ENCODE assay signal across 14 cellular contexts in the genomic region with DNA sequence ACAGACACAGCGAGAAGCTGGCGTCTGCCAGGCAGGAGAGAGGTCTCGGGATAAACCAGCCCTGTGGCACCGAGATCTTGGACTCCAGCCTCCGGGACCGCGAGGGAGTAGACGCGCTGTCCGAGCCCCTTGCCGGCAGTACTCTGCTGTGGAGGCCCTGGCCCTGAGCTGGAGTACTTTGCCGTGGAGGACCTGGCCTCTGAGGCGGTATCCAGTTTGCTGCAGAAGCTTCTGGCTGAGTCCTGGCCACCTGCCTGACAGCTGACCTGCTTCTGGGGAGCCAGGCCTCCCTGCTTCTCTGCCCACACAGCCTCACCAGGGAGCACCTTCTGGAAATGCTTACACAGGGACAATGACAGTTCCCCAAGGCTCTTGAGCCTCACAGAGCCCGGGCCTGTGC.
"Had no signal": no experiment of that assay in that cellular context is flagged by ENCODE, and none has a peak within 500 bp of the region (broad histone marks: within the 10 kb centered on the region; RNA-seq: fewer than 3 reads in every experiment).

No MANE protein-coding gene starts in this region.

- H3K27ac ChIP-seq: right lobe of liver had no signal

- H3K27me3 ChIP-seq: right lobe of liver had no signal

- H3K4me1 Mint-ChIP-seq: activated naive CD8-positive, alpha-beta T cell treated with anti-CD3 and anti-CD28 coated beads for 36 hours had no signal

- H3K27ac Mint-ChIP-seq: activated CD8-positive, alpha-beta memory T cell treated with anti-CD3 and anti-CD28 coated beads, Interleukin-2, amount 10 ng/mL, durations not matched to agents 7 days and 5 days; activated naive CD8-positive, alpha-beta T cell treated with anti-CD3 and anti-CD28 coated beads for 36 hours; natural killer cell treated with Interleukin-12 subunit alpha and Interleukin-12 subunit beta and Interleukin-15 and Interleukin-18, amount 100 ng/mL, for 72 hours; stimulated activated naive CD8-positive, alpha-beta T cell treated with anti-CD3 and anti-CD28 coated beads, Interleukin-15, Interleukin-2, amounts not matched to agents 100 ng/mL and 50 ng/mL, for 24 hours had no signal

- H3K36me3 Mint-ChIP-seq: activated CD8-positive, alpha-beta memory T cell treated with anti-CD3 and anti-CD28 coated beads, Interleukin-2, amount 10 ng/mL, durations not matched to agents 7 days and 5 days; activated naive CD8-positive, alpha-beta T cell treated with anti-CD3 and anti-CD28 coated beads for 36 hours; natural killer cell treated with Interleukin-12 subunit alpha and Interleukin-12 subunit beta and Interleukin-15 and Interleukin-18, amount 100 ng/mL, for 72 hours had no signal

- H3K9me3 Mint-ChIP-seq: activated naive CD8-positive, alpha-beta T cell treated with anti-CD3 and anti-CD28 coated beads for 36 hours; activated T-cell treated with anti-CD3 and anti-CD28 coated beads, Interleukin-2, amount 50 U/mL, for 4 hours; natural killer cell treated with Interleukin-12 subunit alpha and Interleukin-12 subunit beta and Interleukin-15 and Interleukin-18, amount 100 ng/mL, for 72 hours; stimulated activated naive CD8-positive, alpha-beta T cell treated with anti-CD3 and anti-CD28 coated beads, Interleukin-15, Interleukin-2, amounts not matched to agents 100 ng/mL and 50 ng/mL, for 24 hours had no signal

- DNase-seq: activated CD4-positive, alpha-beta T cell treated with anti-CD3 and anti-CD28 coated beads for 1 hour; activated CD4-positive, alpha-beta T cell treated with anti-CD3 and anti-CD28 coated beads, Interleukin-2, amount 50 U/mL, for 48 hours; activated CD8-positive, alpha-beta memory T cell treated with anti-CD3 and anti-CD28 coated beads, Interleukin-2, amount 10 ng/mL, durations not matched to agents 7 days and 5 days; activated gamma-delta T cell treated with Interleukin-2 at 50 U/mL for 16 hours; activated naive CD8-positive, alpha-beta T cell treated with anti-CD3 and anti-CD28 coated beads for 36 hours; activated T-cell treated with anti-CD3 and anti-CD28 coated beads, Interleukin-2, amount 50 U/mL, for 4 hours; hypothalamus; nucleus accumbens; right lobe of liver; stimulated activated CD4-positive, alpha-beta T cell treated with anti-CD3 and anti-CD28 coated beads, Interleukin-2, amount 100 ng/mL, for 48 hours; stimulated activated CD8-positive, alpha-beta memory T cell treated with anti-CD3 and anti-CD28 coated beads, Interleukin-4, amount 100 ng/mL, for 48 hours; T-helper 9 cell had no signal

- H3K4me3 Mint-ChIP-seq: activated CD8-positive, alpha-beta memory T cell treated with anti-CD3 and anti-CD28 coated beads, Interleukin-2, amount 10 ng/mL, durations not matched to agents 7 days and 5 days; activated naive CD8-positive, alpha-beta T cell treated with anti-CD3 and anti-CD28 coated beads for 36 hours; activated T-cell treated with anti-CD3 and anti-CD28 coated beads, Interleukin-2, amount 50 U/mL, for 4 hours; natural killer cell treated with Interleukin-12 subunit alpha and Interleukin-12 subunit beta and Interleukin-15 and Interleukin-18, amount 100 ng/mL, for 72 hours; stimulated activated naive CD8-positive, alpha-beta T cell treated with anti-CD3 and anti-CD28 coated beads, Interleukin-15, Interleukin-2, amounts not matched to agents 100 ng/mL and 50 ng/mL, for 24 hours had no signal

- H3K4me1 ChIP-seq: right lobe of liver had no signal

- H3K27me3 Mint-ChIP-seq: activated CD8-positive, alpha-beta memory T cell treated with anti-CD3 and anti-CD28 coated beads, Interleukin-2, amount 10 ng/mL, durations not matched to agents 7 days and 5 days; activated naive CD8-positive, alpha-beta T cell treated with anti-CD3 and anti-CD28 coated beads for 36 hours; natural killer cell treated with Interleukin-12 subunit alpha and Interleukin-12 subunit beta and Interleukin-15 and Interleukin-18, amount 100 ng/mL, for 72 hours; stimulated activated naive CD8-positive, alpha-beta T cell treated with anti-CD3 and anti-CD28 coated beads, Interleukin-15, Interleukin-2, amounts not matched to agents 100 ng/mL and 50 ng/mL, for 24 hours had no signal

- H3K9me3 ChIP-seq: right lobe of liver had no signal
